ENCODE assay signal across 8 cellular contexts in genomic region chr17:50634123-50634914, GRCh38. TPM values are rescaled to one million over a fixed set of nuclear protein-coding genes. Genes with fewer than 3 reads are reported as not detected.
DNase-seq lines count a peak whose midpoint lies in the region; ATAC-seq lines count a peak whose summit lies in the region.

ABCC3 (plus strand) TSS chr17:50634881; CDS start chr17:50634937, 56 bp downstream.

- peak within 1 kb of the TSS; percentile 74 to 76 for H3K9ac ChIP-seq in duodenal mucosa (ENCODE audit: low read depth in 1 of 2, low read length in 2 of 2)

- H3K4me1 ChIP-seq in duodenal mucosa (ENCODE audit: control insufficient read depth in 1 of 2, insufficient read depth in 2 of 2, low read length in 2 of 2) (peaks cover 49 to 63% of the 10 kb centered on the region in 2 donors), mesodermal cell (ENCODE audit: control insufficient read depth, insufficient read depth, low read length, poor library complexity, severe bottlenecking) (peaks cover 16% of the 10 kb centered on the region), aorta (ENCODE audit: control insufficient read depth in 1 of 2, insufficient read depth in 2 of 2, low read length in 2 of 2) (peaks cover 0 to 5% of the 10 kb centered on the region in 2 donors)

- H3K36me3 ChIP-seq in duodenal mucosa (ENCODE audit: control insufficient read depth in 1 of 2, insufficient read depth in 2 of 2, low read length in 2 of 2) (no peaks in the 10 kb centered on the region), mesodermal cell (ENCODE audit: control insufficient read depth, insufficient read depth, low read length) (no peaks in the 10 kb centered on the region), aorta (ENCODE audit: control insufficient read depth in 1 of 2, insufficient read depth in 2 of 2, low read length in 1 of 2) (no peaks in the 10 kb centered on the region)

- peak within 1 kb of the TSS; percentile 74 to 75 for H3K4me3 ChIP-seq in duodenal mucosa (ENCODE audit: low read depth in 1 of 2, low read length in 2 of 2)
- H3K4me3 ChIP-seq in mesodermal cell (ENCODE audit: extremely low read depth, insufficient read depth, low read length, poor library complexity, severe bottlenecking): peak within 1 kb of the TSS; percentile 21
- H3K4me3 ChIP-seq in aorta (ENCODE audit: low read length in 2 of 2): peak within 1 kb of the TSS; percentile 42 to 67

- ATAC-seq in aorta (ENCODE audit: low FRiP score): peak; percentile 17

- H3K27ac ChIP-seq in duodenal mucosa (ENCODE audit: low read depth, low read length): peak within 1 kb of the TSS; percentile 17
- H3K27ac ChIP-seq in mesodermal cell (ENCODE audit: low read depth, low read length, severe bottlenecking): no peak within 1 kb of the TSS
- no peak within 1 kb of the TSS for H3K27ac ChIP-seq in aorta (ENCODE audit: low read depth in 1 of 2, low read length in 2 of 2)

- peaks cover 0 to 6% of the 10 kb centered on the region in 2 donors for H3K27me3 ChIP-seq in duodenal mucosa (ENCODE audit: control insufficient read depth in 1 of 2, insufficient read depth in 2 of 2, low read length in 2 of 2)
- no peaks in the 10 kb centered on the region for H3K27me3 ChIP-seq in aorta (ENCODE audit: control insufficient read depth in 1 of 2, insufficient read depth in 2 of 2, low read length in 1 of 2)

- intact Hi-C loops in aorta (cut with DNase I): loop anchor here in 1 of 2 donors (5.0 kb wide), 3 partner anchors 33 to 63 kb away; no protein-coding TSS in a partner anchor

- DNase-seq in AG08395 (ENCODE audit: low spot score) (peak; percentile 76), M059J (ENCODE audit: low read depth) (peak; percentile 57), aorta (peak; percentile 78 to 89), NCI-H128 (lab: John Stamatoyannopoulos, UW; ENCODE audit: unreplicated experiment) (no peak), DMS153 (lab: John Stamatoyannopoulos, UW) (no peak)
- no peak for DNase-seq in stimulated activated CD4-positive, alpha-beta T cell treated with anti-CD3 and anti-CD28 coated beads, Interleukin-1b, Interleukin-23, amount 100 ng/mL, for 48 hours

- 19 to 23% methylated on average over 36 to 46 of the region's 50 CpGs for WGBS in mesodermal cell (ENCODE audit: insufficient coverage in 2 of 2), 2 experiments
- 20 to 40% methylated on average over 26 to 50 of the region's 50 CpGs for WGBS in aorta, 2 donors

- H3K9me3 ChIP-seq in duodenal mucosa (ENCODE audit: control insufficient read depth in 1 of 2, low read length in 2 of 2) (no peaks in the 10 kb centered on the region), mesodermal cell (ENCODE audit: control insufficient read depth, low read length) (no peaks in the 10 kb centered on the region), aorta (ENCODE audit: control insufficient read depth, low read length) (no peaks in the 10 kb centered on the region)

RNA-seq across cellular contexts. Expression of gene ABCC3, which starts in this region (rescaled TPM):
- 9.3 and 13.3 TPM in 2 replicates for total RNA-seq in M059J (2014; rRNA removed; shearing (Covaris generic))
- not detected for polyA plus RNA-seq in mesodermal cell (2013, experiment 1 of 2)
- 0.76 TPM for polyA plus RNA-seq in mesodermal cell (2013, experiment 2 of 2)
- total RNA-seq in aorta: 10 to 100 TPM; 25.7 to 54.9 TPM
- polyA plus RNA-seq in aorta: 100 to 1,000 TPM in 1 of 2 donors, 1 to 10 TPM in 1; 9.9 to 145 TPM

Comparison
In these comparisons a context has a peak if more than half of its experiments do, and no peak if none do; other contexts are left out.
1. DNase-seq: peak in AG08395 (single experiment), M059J (single experiment) and aorta (2 of 2); none in NCI-H128 (single experiment), stimulated activated CD4-positive, alpha-beta T cell treated with anti-CD3 and anti-CD28 coated beads, Interleukin-1b, Interleukin-23, amount 100 ng/mL, for 48 hours (single experiment) and DMS153 (single experiment).
2. H3K4me3 ChIP-seq: peak in every context shown above with its lines; median percentile 74 in duodenal mucosa; 54 in aorta; 21 in mesodermal cell.